ENCODE assay signal across 9 cellular contexts in genomic region chr7:5591547-5591899, GRCh38. TPM values are rescaled to one million over a fixed set of nuclear protein-coding genes. Genes with fewer than 3 reads are reported as not detected.
DNase-seq lines count a peak whose midpoint lies in the region; ATAC-seq and TF ChIP-seq lines count a peak whose summit lies in the region.
"Had no signal": no experiment of that assay in that cellular context is flagged by ENCODE, and none has a peak within 500 bp of the region (broad histone marks: within the 10 kb centered on the region; RNA-seq: fewer than 3 reads in every experiment).

No MANE protein-coding gene starts in this region.

- TF ChIP-seq CTCF in AG09309 (IDR thresholded peaks at IDR 0.05; ENCODE audit: control insufficient read depth, insufficient read depth, low read depth, low read length, missing control alignments) (no peak), brain (conservative IDR thresholded peaks at IDR 0.05) (no peak)

- H3K27ac ChIP-seq in HUES6 (ENCODE audit: low read depth, low read length), result no peak overlapping the region

- H3K27me3 Mint-ChIP-seq in brain, result peaks cover 19% of the 10 kb centered on the region

- H3K36me3 Mint-ChIP-seq in brain, result peaks cover 14% of the 10 kb centered on the region

- peaks cover 0 to 2% (median 0%) of the 10 kb centered on the region in 5 experiments for H3K9me3 Mint-ChIP-seq in brain

- H3K27ac Mint-ChIP-seq in brain, result peak overlapping the region in 1 of 5 experiments; percentile 60

- ATAC-seq in HG02884 (IDR thresholded peaks at IDR 0.05; ENCODE audit: unreplicated experiment), result no peak

- peak; percentile 43 for DNase-seq in AG09309 (ENCODE audit: low read depth)
- peak; percentile 37 to 48 for DNase-seq in lung microvascular endothelial cell (ENCODE audit: low read depth in 2 of 2)
- DNase-seq in T-helper 2 cell, result no peak
- DNase-seq in NCI-H187 treated with DMSO at 0.1 percent for 48 hours (lab: John Stamatoyannopoulos, UW), result no peak
- no peak for DNase-seq in NCI-H524 treated with DMSO at 0.1 percent for 48 hours (lab: John Stamatoyannopoulos, UW)
- DNase-seq: activated naive CD4-positive, alpha-beta T cell had no signal

- peaks cover 14% of the 10 kb centered on the region; the same call in 1 of the 2 replicates for H3K36me3 ChIP-seq in HUES6 (ENCODE audit: control insufficient read depth, insufficient read depth, low read length)

- no peak overlapping the region for H3K4me3 ChIP-seq in AG09309 (ENCODE audit: control insufficient read depth, low read depth, low read length)
- peak overlapping the region; percentile 98; the same call in 1 of the 2 replicates for H3K4me3 ChIP-seq in HUES6 (ENCODE audit: low read depth, low read length)

- peak overlapping the region in 3 of 5 experiments; percentile 24 to 78 (median 35) for H3K4me3 Mint-ChIP-seq in brain

- peaks cover 21% of the 10 kb centered on the region for H3K4me1 ChIP-seq in HUES6 (ENCODE audit: control insufficient read depth, insufficient read depth, low read length)

- H3K4me1 Mint-ChIP-seq in brain, result peaks cover 14% of the 10 kb centered on the region

- H3K9me3 ChIP-seq in HUES6 (ENCODE audit: control insufficient read depth, insufficient read depth, low read depth, low read length), result no peaks in the 10 kb centered on the region

- no peak overlapping the region for H3K9ac ChIP-seq in HUES6 (ENCODE audit: low read length)

- H3K27me3 ChIP-seq in HUES6 (ENCODE audit: control insufficient read depth, insufficient read depth, low read length), result peaks cover 18% of the 10 kb centered on the region

RNA-seq across cellular contexts. Expression of gene FSCN1, which starts 1.1 kb away (rescaled TPM):
- polyA plus RNA-seq in brain (ENCODE audit: insufficient read depth, low read depth, low replicate concordance), result 221 TPM
- total RNA-seq in lung microvascular endothelial cell, result 220 and 298 TPM in 2 replicates

Comparison
In these comparisons a context has a peak if more than half of its experiments do, and no peak if none do; other contexts are left out.
1. DNase-seq: peak in AG09309 (single experiment) and lung microvascular endothelial cell (2 of 2); none in T-helper 2 cell (0 of 5), NCI-H187 treated with DMSO at 0.1 percent for 48 hours (single experiment) and NCI-H524 treated with DMSO at 0.1 percent for 48 hours (single experiment).